20 cellular contexts compared by ENCODE assay signal in genomic region chrX:37594755-37595382, GRCh38.
"Had no signal": no experiment of that assay in that cellular context is flagged by ENCODE, and none has a peak within 500 bp of the region (broad histone marks: within the 10 kb centered on the region; RNA-seq: fewer than 3 reads in every experiment).

No MANE protein-coding gene starts in this region.

- H3K27me3 ChIP-seq: brain microvascular endothelial cell, gastrocnemius medialis, right atrium auricular region, transverse colon, uterus had no signal

- H3K4me3 ChIP-seq: coronary artery, gastrocnemius medialis, heart right ventricle, left ventricle myocardium inferior, prostate gland, right atrium auricular region, transverse colon, uterus had no signal

- H3K27ac ChIP-seq: brain microvascular endothelial cell, coronary artery, gastrocnemius medialis, heart right ventricle, left ventricle myocardium inferior, prostate gland, right atrium auricular region, transverse colon, uterus had no signal

- ATAC-seq: activated naive CD8-positive, alpha-beta T cell treated with anti-CD3 and anti-CD28 coated beads, Interleukin-2, amount 50 U/mL, for 24 hours; activated T-cell treated with anti-CD3 and anti-CD28 coated beads, Interleukin-2, amount 50 U/mL, for 4 hours; gastrocnemius medialis; heart right ventricle; stimulated activated naive CD8-positive, alpha-beta T cell treated with anti-CD3 and anti-CD28 coated beads, Interleukin-15, Interleukin-2, amounts not matched to agents 100 U/mL and 50 U/mL, for 24 hours had no signal

- H3K4me1 ChIP-seq: gastrocnemius medialis, heart right ventricle, left ventricle myocardium inferior, prostate gland, right atrium auricular region, transverse colon, uterus had no signal

- H3K9me3 ChIP-seq: gastrocnemius medialis, heart right ventricle, left ventricle myocardium inferior, prostate gland, right atrium auricular region, transverse colon, uterus had no signal

- DNase-seq: activated CD4-positive, alpha-beta T cell treated with anti-CD3 and anti-CD28 coated beads, Interleukin-2, amount 50 U/mL, for 1 hour; activated CD4-positive, CD25-positive, alpha-beta regulatory T cell treated with anti-CD3 and anti-CD28 coated beads, Interleukin-2, amount 50 U/mL, for 72 hours; activated CD8-positive, alpha-beta memory T cell treated with anti-CD3 and anti-CD28 coated beads, Interleukin-2, amount 50 U/mL, for 4 hours; activated naive CD4-positive, alpha-beta T cell treated with anti-CD3 and anti-CD28 coated beads, Interleukin-2, amount 10 ng/mL, durations not matched to agents 7 days and 5 days; activated naive CD8-positive, alpha-beta T cell treated with anti-CD3 and anti-CD28 coated beads, Interleukin-2, amount 50 U/mL, for 24 hours; activated T-cell treated with anti-CD3 and anti-CD28 coated beads, Interleukin-2, amount 50 U/mL, for 4 hours; anterior cingulate cortex; brain microvascular endothelial cell; gastrocnemius medialis; heart right ventricle; left ventricle myocardium inferior; mammary epithelial cell; midbrain; stimulated activated naive CD8-positive, alpha-beta T cell treated with anti-CD3 and anti-CD28 coated beads, Interleukin-15, Interleukin-2, amounts not matched to agents 100 U/mL and 50 U/mL, for 24 hours; transverse colon; uterus had no signal

- FAIRE-seq: endometrium had no signal

- H3K36me3 ChIP-seq: brain microvascular endothelial cell, gastrocnemius medialis, heart right ventricle, left ventricle myocardium inferior, prostate gland, right atrium auricular region, transverse colon, uterus had no signal
